Comparison of ENCODE assay signal across 38 cellular contexts in genomic region chr15:65099336-65099735, GRCh38. TPM values are rescaled to one million over a fixed set of nuclear protein-coding genes. Genes with fewer than 3 reads are reported as not detected.
"Had no signal": no experiment of that assay in that cellular context is flagged by ENCODE, and none has a peak within 500 bp of the region (broad histone marks: within the 10 kb centered on the region; RNA-seq: fewer than 3 reads in every experiment).

No MANE protein-coding gene starts in this region.

- H3K27me3 Mint-ChIP-seq: activated CD4-positive, alpha-beta memory T cell treated with anti-CD3 and anti-CD28 coated beads, Interleukin-2, amount 10 ng/mL, durations not matched to agents 7 days and 5 days; activated CD4-positive, alpha-beta T cell treated with anti-CD3 and anti-CD28 coated beads, Interleukin-2, amount 10 ng/mL, durations not matched to agents 7 days and 5 days; activated naive CD4-positive, alpha-beta T cell treated with anti-CD3 and anti-CD28 coated beads, Interleukin-2, amount 50 U/mL, for 24 hours; activated naive CD8-positive, alpha-beta T cell treated with anti-CD3 and anti-CD28 coated beads for 36 hours; activated T-cell treated with anti-CD3 and anti-CD28 coated beads, Interleukin-2, amount 50 U/mL, for 24 hours; central memory CD8-positive, alpha-beta T cell; effector memory CD8-positive, alpha-beta T cell; T-helper 17 cell had no signal

- H3K4me3 Mint-ChIP-seq: activated CD4-positive, alpha-beta memory T cell treated with anti-CD3 and anti-CD28 coated beads, Interleukin-2, amount 10 ng/mL, durations not matched to agents 7 days and 5 days; activated CD4-positive, alpha-beta T cell treated with anti-CD3 and anti-CD28 coated beads, Interleukin-2, amount 10 ng/mL, durations not matched to agents 7 days and 5 days; activated naive CD4-positive, alpha-beta T cell treated with anti-CD3 and anti-CD28 coated beads for 36 hours; activated naive CD4-positive, alpha-beta T cell treated with anti-CD3 and anti-CD28 coated beads, Interleukin-2, amount 50 U/mL, for 24 hours; activated naive CD8-positive, alpha-beta T cell treated with anti-CD3 and anti-CD28 coated beads for 36 hours; activated T-cell treated with anti-CD3 and anti-CD28 coated beads, Interleukin-2, amount 50 U/mL, for 24 hours; activated T-cell treated with anti-CD3 and anti-CD28 coated beads, Interleukin-2, amount 50 U/mL, for 72 hours; central memory CD8-positive, alpha-beta T cell; effector memory CD8-positive, alpha-beta T cell; T-helper 17 cell; T-helper 2 cell treated with Interferon-gamma antibody and Interleukin-4, amounts not matched to agents 5 μg/mL and 100 μg/mL, for 36 hours had no signal

- H3K4me3 ChIP-seq: esophagus squamous epithelium, gastroesophageal sphincter had no signal

- H3K9me3 ChIP-seq: esophagus squamous epithelium, gastroesophageal sphincter had no signal

- ATAC-seq: activated T-cell treated with anti-CD3 and anti-CD28 coated beads, Interleukin-2, amount 50 U/mL, for 72 hours; effector memory CD8-positive, alpha-beta T cell; gastroesophageal sphincter; T-helper 17 cell had no signal

- H3K27me3 ChIP-seq: brain microvascular endothelial cell, esophagus squamous epithelium, gastroesophageal sphincter had no signal

- H3K9me3 Mint-ChIP-seq: activated CD4-positive, alpha-beta memory T cell treated with anti-CD3 and anti-CD28 coated beads, Interleukin-2, amount 10 ng/mL, durations not matched to agents 7 days and 5 days; activated CD4-positive, alpha-beta T cell treated with anti-CD3 and anti-CD28 coated beads, Interleukin-2, amount 10 ng/mL, durations not matched to agents 7 days and 5 days; activated naive CD4-positive, alpha-beta T cell treated with anti-CD3 and anti-CD28 coated beads for 36 hours; activated naive CD4-positive, alpha-beta T cell treated with anti-CD3 and anti-CD28 coated beads, Interleukin-2, amount 50 U/mL, for 24 hours; activated naive CD8-positive, alpha-beta T cell treated with anti-CD3 and anti-CD28 coated beads for 36 hours; activated T-cell treated with anti-CD3 and anti-CD28 coated beads, Interleukin-2, amount 50 U/mL, for 24 hours; activated T-cell treated with anti-CD3 and anti-CD28 coated beads, Interleukin-2, amount 50 U/mL, for 72 hours; central memory CD8-positive, alpha-beta T cell; effector memory CD8-positive, alpha-beta T cell; T-helper 2 cell treated with Interferon-gamma antibody and Interleukin-4, amounts not matched to agents 5 μg/mL and 100 μg/mL, for 36 hours had no signal

- H3K4me1 Mint-ChIP-seq: activated CD4-positive, alpha-beta memory T cell treated with anti-CD3 and anti-CD28 coated beads, Interleukin-2, amount 10 ng/mL, durations not matched to agents 7 days and 5 days had no signal

- H3K27ac Mint-ChIP-seq: activated CD4-positive, alpha-beta memory T cell treated with anti-CD3 and anti-CD28 coated beads, Interleukin-2, amount 10 ng/mL, durations not matched to agents 7 days and 5 days; activated CD4-positive, alpha-beta T cell treated with anti-CD3 and anti-CD28 coated beads, Interleukin-2, amount 10 ng/mL, durations not matched to agents 7 days and 5 days; activated naive CD4-positive, alpha-beta T cell treated with anti-CD3 and anti-CD28 coated beads for 36 hours; activated naive CD4-positive, alpha-beta T cell treated with anti-CD3 and anti-CD28 coated beads, Interleukin-2, amount 50 U/mL, for 24 hours; activated naive CD8-positive, alpha-beta T cell treated with anti-CD3 and anti-CD28 coated beads for 36 hours; activated T-cell treated with anti-CD3 and anti-CD28 coated beads, Interleukin-2, amount 50 U/mL, for 24 hours; activated T-cell treated with anti-CD3 and anti-CD28 coated beads, Interleukin-2, amount 50 U/mL, for 72 hours; T-helper 17 cell; T-helper 2 cell treated with Interferon-gamma antibody and Interleukin-4, amounts not matched to agents 5 μg/mL and 100 μg/mL, for 36 hours had no signal

- DNase-seq: activated CD4-positive, alpha-beta memory T cell treated with anti-CD3 and anti-CD28 coated beads, Interleukin-2, amount 10 ng/mL, durations not matched to agents 7 days and 5 days; activated CD4-positive, alpha-beta T cell treated with anti-CD3 and anti-CD28 coated beads for 1 hour; activated CD4-positive, alpha-beta T cell treated with anti-CD3 and anti-CD28 coated beads for 4 hours; activated CD4-positive, alpha-beta T cell treated with anti-CD3 and anti-CD28 coated beads, Interleukin-2, amount 10 ng/mL, durations not matched to agents 7 days and 5 days; activated CD4-positive, alpha-beta T cell treated with anti-CD3 and anti-CD28 coated beads, Interleukin-2, amount 50 U/mL, for 4 hours; activated CD4-positive, CD25-positive, alpha-beta regulatory T cell; activated CD8-positive, alpha-beta memory T cell treated with anti-CD3 and anti-CD28 coated beads, Interleukin-2, amount 50 U/mL, for 48 hours; activated naive CD4-positive, alpha-beta T cell treated with anti-CD3 and anti-CD28 coated beads for 36 hours; activated naive CD8-positive, alpha-beta T cell treated with anti-CD3 and anti-CD28 coated beads for 36 hours; activated T-cell treated with anti-CD3 and anti-CD28 coated beads for 4 hours; activated T-cell treated with anti-CD3 and anti-CD28 coated beads, Interleukin-2, amount 50 U/mL, for 24 hours; activated T-cell treated with anti-CD3 and anti-CD28 coated beads, Interleukin-2, amount 50 U/mL, for 72 hours; amniotic stem cell; anterior cingulate cortex; brain microvascular endothelial cell; cortex of kidney; dermis blood vessel endothelial cell; effector CD4-positive, alpha-beta T cell; effector memory CD8-positive, alpha-beta T cell; esophagus squamous epithelium; foreskin melanocyte; T-helper 1 cell; T-helper 17 cell; T1000 had no signal

- H3K27ac ChIP-seq: brain microvascular endothelial cell, epithelial cell of prostate, gastroesophageal sphincter had no signal

RNA-seq across cellular contexts. Expression of gene KBTBD13, which starts 22.8 kb away (rescaled TPM):
- total RNA-seq: activated CD4-positive, alpha-beta memory T cell treated with anti-CD3 and anti-CD28 coated beads, Interleukin-2, amount 10 ng/mL, durations not matched to agents 7 days and 5 days; activated CD4-positive, alpha-beta T cell treated with anti-CD3 and anti-CD28 coated beads, Interleukin-2, amount 10 ng/mL, durations not matched to agents 7 days and 5 days; activated naive CD4-positive, alpha-beta T cell treated with anti-CD3 and anti-CD28 coated beads for 36 hours; activated naive CD8-positive, alpha-beta T cell treated with anti-CD3 and anti-CD28 coated beads for 36 hours; activated T-cell treated with anti-CD3 and anti-CD28 coated beads, Interleukin-2, amount 50 U/mL, for 72 hours; astrocyte; bronchial epithelial cell; cerebellum; dermis blood vessel endothelial cell; endothelial cell of umbilical vein; esophagus squamous epithelium; fibroblast of lung; fibroblast of villous mesenchyme; gastroesophageal sphincter; glomerular endothelial cell; T-helper 17 cell had no signal
- polyA plus RNA-seq: endothelial cell of umbilical vein, esophagus had no signal

RNA-seq across cellular contexts. Expression of gene RASL12, which starts 31.5 kb away (rescaled TPM):
- total RNA-seq: activated CD4-positive, alpha-beta memory T cell treated with anti-CD3 and anti-CD28 coated beads, Interleukin-2, amount 10 ng/mL, durations not matched to agents 7 days and 5 days; activated CD4-positive, alpha-beta T cell treated with anti-CD3 and anti-CD28 coated beads, Interleukin-2, amount 10 ng/mL, durations not matched to agents 7 days and 5 days; activated naive CD4-positive, alpha-beta T cell treated with anti-CD3 and anti-CD28 coated beads for 36 hours; activated naive CD8-positive, alpha-beta T cell treated with anti-CD3 and anti-CD28 coated beads for 36 hours; activated T-cell treated with anti-CD3 and anti-CD28 coated beads, Interleukin-2, amount 50 U/mL, for 72 hours; bronchial epithelial cell; dermis blood vessel endothelial cell; endothelial cell of umbilical vein; glomerular endothelial cell; T-helper 17 cell had no signal
- polyA plus RNA-seq: endothelial cell of umbilical vein had no signal

RNA-seq across cellular contexts. Expression of gene SLC51B, which starts 54.1 kb away (rescaled TPM):
- total RNA-seq: activated CD4-positive, alpha-beta memory T cell treated with anti-CD3 and anti-CD28 coated beads, Interleukin-2, amount 10 ng/mL, durations not matched to agents 7 days and 5 days; activated CD4-positive, alpha-beta T cell treated with anti-CD3 and anti-CD28 coated beads, Interleukin-2, amount 10 ng/mL, durations not matched to agents 7 days and 5 days; activated naive CD4-positive, alpha-beta T cell treated with anti-CD3 and anti-CD28 coated beads for 36 hours; activated naive CD8-positive, alpha-beta T cell treated with anti-CD3 and anti-CD28 coated beads for 36 hours; activated T-cell treated with anti-CD3 and anti-CD28 coated beads, Interleukin-2, amount 50 U/mL, for 72 hours; astrocyte; bronchial epithelial cell; cardiac septum; cerebellum; dermis blood vessel endothelial cell; endothelial cell of umbilical vein; esophagus squamous epithelium; fibroblast of villous mesenchyme; gastroesophageal sphincter; glomerular endothelial cell; T-helper 17 cell had no signal
- polyA plus RNA-seq: endothelial cell of umbilical vein had no signal
